14 cellular contexts compared by ENCODE assay signal in genomic region chr1:21763694-21764419, GRCh38. TPM values are rescaled to one million over a fixed set of nuclear protein-coding genes. Genes with fewer than 3 reads are reported as not detected.
DNase-seq lines count a peak whose midpoint lies in the region; ATAC-seq and TF ChIP-seq lines count a peak whose summit lies in the region.
"Had no signal": no experiment of that assay in that cellular context is flagged by ENCODE, and none has a peak within 500 bp of the region (broad histone marks: within the 10 kb centered on the region; RNA-seq: fewer than 3 reads in every experiment).

No MANE protein-coding gene starts in this region.

- intact Hi-C loops in Right ventricle myocardium inferior (cut with DNase I), result no loop called here
- intact Hi-C loops in cardiac septum (cut with DNase I), result no loop called here

- H3K4me3 ChIP-seq in neural progenitor cell (no peak overlapping the region), osteoblast (ENCODE audit: insufficient read depth, low read length) (no peak overlapping the region)
- H3K4me3 ChIP-seq: SJCRH30 had no signal

- H3K9me3 ChIP-seq in neural progenitor cell (ENCODE audit: low read depth), result no peaks in the 10 kb centered on the region
- no peaks in the 10 kb centered on the region for H3K9me3 ChIP-seq in osteoblast (ENCODE audit: low read depth, low read length)
- H3K9me3 ChIP-seq: SJCRH30 had no signal

- H3K4me2 ChIP-seq in neural progenitor cell (no peak overlapping the region), osteoblast (ENCODE audit: insufficient read depth, low read length) (no peak overlapping the region)

- peaks cover 32% of the 10 kb centered on the region for H4K20me1 ChIP-seq in neural progenitor cell (ENCODE audit: low read depth)
- H4K20me1 ChIP-seq in osteoblast (ENCODE audit: insufficient read depth, low read length), result peaks cover 45% of the 10 kb centered on the region

- TF ChIP-seq CTCF in chondrocyte (IDR thresholded peaks at IDR 0.05) (no peak), neural progenitor cell (IDR thresholded peaks at IDR 0.05) (no peak), osteoblast (IDR thresholded peaks at IDR 0.05; ENCODE audit: extremely low read depth, low read depth, low read length) (no peak)

- no peak for DNase-seq in Right ventricle myocardium inferior (ENCODE audit: missing footprints)
- no peak for DNase-seq in cardiac septum (ENCODE audit: low spot score)
- no peak for DNase-seq in chondrocyte (ENCODE audit: low spot score)
- no peak for DNase-seq in neural progenitor cell (ENCODE audit: low spot score)
- DNase-seq in T-helper 2 cell, result no peak
- DNase-seq in osteoblast (ENCODE audit: insufficient read length, low spot score, missing footprints), result no peak
- no peak for DNase-seq in stimulated activated CD4-positive, alpha-beta T cell treated with anti-CD3 and anti-CD28 coated beads, Interleukin-1b, Interleukin-23, amount 100 ng/mL, for 48 hours
- DNase-seq: central memory CD4-positive, alpha-beta T cell; NCI-H2029 treated with DMSO at 0.1 percent for 48 hours; NCI-H774 had no signal

- no peaks in the 10 kb centered on the region for H3K36me3 ChIP-seq in neural progenitor cell
- no peaks in the 10 kb centered on the region for H3K36me3 ChIP-seq in osteoblast (ENCODE audit: insufficient read depth, low read length)
- H3K36me3 ChIP-seq: SJCRH30 had no signal

- H3K36me3 Mint-ChIP-seq in chondrocyte (ENCODE audit: low read depth) (no peaks in the 10 kb centered on the region), neural progenitor cell (no peaks in the 10 kb centered on the region)

- peaks cover 53% of the 10 kb centered on the region for H3K4me1 Mint-ChIP-seq in chondrocyte (ENCODE audit: low read depth)
- peaks cover 18% of the 10 kb centered on the region for H3K4me1 Mint-ChIP-seq in neural progenitor cell

- H2AFZ ChIP-seq in neural progenitor cell (replicated peaks), result no peak overlapping the region
- H2AFZ ChIP-seq in osteoblast (ENCODE audit: low read length), result no peak overlapping the region

- H3K4me3 Mint-ChIP-seq in chondrocyte (ENCODE audit: unreplicated experiment), result no peak overlapping the region
- no peak overlapping the region for H3K4me3 Mint-ChIP-seq in neural progenitor cell

- H3K27me3 ChIP-seq in neural progenitor cell (no peaks in the 10 kb centered on the region), osteoblast (ENCODE audit: insufficient read depth, low read length) (no peaks in the 10 kb centered on the region)
- H3K27me3 ChIP-seq: SJCRH30 had no signal

- H3F3A ChIP-seq in neural progenitor cell (ENCODE audit: low read depth), result peaks cover 3% of the 10 kb centered on the region

- peaks cover 6% of the 10 kb centered on the region for H3K4me1 ChIP-seq in neural progenitor cell
- peaks cover 28% of the 10 kb centered on the region for H3K4me1 ChIP-seq in osteoblast (ENCODE audit: insufficient read depth, low read length)

- H3K27ac ChIP-seq in neural progenitor cell (no peak overlapping the region), osteoblast (ENCODE audit: low read depth, low read length) (no peak overlapping the region)
- H3K27ac ChIP-seq: SJCRH30 had no signal

- no peak overlapping the region for H3K9ac ChIP-seq in neural progenitor cell

- no peaks in the 10 kb centered on the region for H3K9me3 Mint-ChIP-seq in chondrocyte (ENCODE audit: low read depth)
- no peaks in the 10 kb centered on the region for H3K9me3 Mint-ChIP-seq in neural progenitor cell
- H3K9me3 Mint-ChIP-seq: activated naive CD4-positive, alpha-beta T cell treated with anti-CD3 and anti-CD28 coated beads, Interleukin-2, amount 50 U/mL, for 72 hours had no signal

- H3K27ac Mint-ChIP-seq in chondrocyte (ENCODE audit: unreplicated experiment), result peak overlapping the region; percentile 64
- peak overlapping the region; percentile 64 for H3K27ac Mint-ChIP-seq in neural progenitor cell

- H3K27me3 Mint-ChIP-seq in chondrocyte (ENCODE audit: low read depth) (no peaks in the 10 kb centered on the region), neural progenitor cell (ENCODE audit: insufficient read depth, low read depth) (no peaks in the 10 kb centered on the region)

- H3K79me2 ChIP-seq in neural progenitor cell (ENCODE audit: low read depth) (peaks cover 98% of the 10 kb centered on the region), osteoblast (ENCODE audit: insufficient read depth, low read length) (peaks cover 89% of the 10 kb centered on the region)

- ATAC-seq in Right ventricle myocardium inferior (peak; percentile 37), GM18909 (IDR thresholded peaks at IDR 0.05; ENCODE audit: poor library complexity, unreplicated experiment) (no peak)

RNA-seq across cellular contexts. Expression of gene USP48, which starts 19.1 kb away (rescaled TPM):
- total RNA-seq in Right ventricle myocardium inferior (42.7 TPM), cardiac septum (41.3 TPM), chondrocyte (54.5 to 58.3 TPM (median 56.1 TPM) in 3 replicates), neural progenitor cell (ENCODE audit: low replicate concordance) (34.5 and 50.3 TPM in 2 replicates), osteoblast (50.1 and 52.5 TPM in 2 replicates)

RNA-seq across cellular contexts. Expression of gene LDLRAD2, which starts 48.2 kb away (rescaled TPM):
- total RNA-seq in Right ventricle myocardium inferior (not detected), cardiac septum (0.05 TPM), chondrocyte (0.07 to 0.23 TPM in 2 of 3 replicates, not detected in the other), neural progenitor cell (ENCODE audit: low replicate concordance) (0.67 and 1.2 TPM in 2 replicates), osteoblast (not detected in 2 replicates)
- total RNA-seq: Calu3 had no signal
